1 cellular context compared by ENCODE assay signal in the genomic region with DNA sequence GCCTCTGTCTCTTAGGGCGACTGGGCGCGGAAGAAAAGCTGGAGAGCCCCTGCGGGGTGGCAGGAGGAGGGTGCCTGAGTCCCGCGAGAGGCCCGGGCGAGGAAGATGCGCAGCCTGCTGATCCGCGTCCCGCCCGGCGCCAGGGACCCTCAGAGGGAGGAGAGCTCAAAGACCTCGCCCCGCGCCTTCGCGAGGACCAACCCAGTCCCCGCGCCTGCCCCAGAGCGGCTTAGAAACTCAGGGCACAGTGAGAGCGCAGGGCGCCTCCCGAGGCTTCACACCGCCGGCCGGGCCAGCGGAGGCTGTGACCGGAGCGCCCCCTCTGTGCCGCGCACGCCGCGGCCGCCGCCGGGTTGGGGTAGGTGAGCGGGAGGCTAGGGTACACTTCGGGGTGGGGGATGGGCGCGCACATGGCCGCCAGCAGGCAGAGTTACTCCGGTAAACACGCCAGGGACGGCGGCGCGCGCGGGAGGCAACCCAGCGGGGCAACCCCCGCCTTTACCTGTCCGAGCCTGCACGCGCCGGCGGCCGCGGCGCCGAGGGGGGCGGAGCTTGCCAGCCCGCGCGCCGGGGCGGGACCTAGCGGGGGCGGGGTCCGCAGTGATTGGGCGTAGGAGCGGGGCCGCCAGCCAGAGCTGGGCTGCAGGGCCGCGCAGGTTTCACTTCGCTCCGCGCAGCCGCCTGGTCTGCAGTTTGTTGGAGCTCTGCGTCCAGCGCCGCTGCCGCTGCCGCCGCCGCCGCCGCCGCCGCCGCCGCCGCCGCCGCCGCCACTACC.
TF ChIP-seq lines count a peak whose summit lies in the region.

A gene with protein sequence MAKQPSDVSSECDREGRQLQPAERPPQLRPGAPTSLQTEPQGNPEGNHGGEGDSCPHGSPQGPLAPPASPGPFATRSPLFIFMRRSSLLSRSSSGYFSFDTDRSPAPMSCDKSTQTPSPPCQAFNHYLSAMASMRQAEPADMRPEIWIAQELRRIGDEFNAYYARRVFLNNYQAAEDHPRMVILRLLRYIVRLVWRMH (plus strand): TSS at position 662 of the 775 bp plus-strand sequence. CDS start 2,832 bp downstream, outside the sequence.

TF ChIP-seq in HepG2, 621 proteins besides CTCF, POLR2A, EP300 and RAD21 (continued from another document and continues in another):
- TF ChIP-seq, protein P1, sequence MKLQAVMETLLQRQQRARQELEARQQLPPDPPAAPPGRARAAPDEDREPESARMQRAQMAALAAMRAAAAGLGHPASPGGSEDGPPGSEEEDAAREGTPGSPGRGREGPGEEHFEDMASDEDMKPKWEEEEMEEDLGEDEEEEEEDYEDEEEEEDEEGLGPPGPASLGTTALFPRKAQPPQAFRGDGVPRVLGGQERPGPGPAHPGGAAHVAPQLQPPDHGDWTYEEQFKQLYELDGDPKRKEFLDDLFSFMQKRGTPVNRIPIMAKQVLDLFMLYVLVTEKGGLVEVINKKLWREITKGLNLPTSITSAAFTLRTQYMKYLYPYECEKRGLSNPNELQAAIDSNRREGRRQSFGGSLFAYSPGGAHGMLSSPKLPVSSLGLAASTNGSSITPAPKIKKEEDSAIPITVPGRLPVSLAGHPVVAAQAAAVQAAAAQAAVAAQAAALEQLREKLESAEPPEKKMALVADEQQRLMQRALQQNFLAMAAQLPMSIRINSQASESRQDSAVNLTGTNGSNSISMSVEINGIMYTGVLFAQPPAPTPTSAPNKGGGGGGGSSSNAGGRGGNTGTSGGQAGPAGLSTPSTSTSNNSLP (IDR thresholded peaks at IDR 0.05; ENCODE audit: low read depth, low read length), result no peak
- TF ChIP-seq, protein P2, sequence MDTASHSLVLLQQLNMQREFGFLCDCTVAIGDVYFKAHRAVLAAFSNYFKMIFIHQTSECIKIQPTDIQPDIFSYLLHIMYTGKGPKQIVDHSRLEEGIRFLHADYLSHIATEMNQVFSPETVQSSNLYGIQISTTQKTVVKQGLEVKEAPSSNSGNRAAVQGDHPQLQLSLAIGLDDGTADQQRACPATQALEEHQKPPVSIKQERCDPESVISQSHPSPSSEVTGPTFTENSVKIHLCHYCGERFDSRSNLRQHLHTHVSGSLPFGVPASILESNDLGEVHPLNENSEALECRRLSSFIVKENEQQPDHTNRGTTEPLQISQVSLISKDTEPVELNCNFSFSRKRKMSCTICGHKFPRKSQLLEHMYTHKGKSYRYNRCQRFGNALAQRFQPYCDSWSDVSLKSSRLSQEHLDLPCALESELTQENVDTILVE (CRISPR knock-in tag; IDR thresholded peaks at IDR 0.05), result peak; percentile 96; the same call in 1 of the 2 replicates
- TF ChIP-seq AKAP8 (CRISPR knock-in tag; IDR thresholded peaks at IDR 0.05), result 0 out of 2 replicates have a peak, but pooled peaks have one; percentile 18
- TF ChIP-seq, protein P3, sequence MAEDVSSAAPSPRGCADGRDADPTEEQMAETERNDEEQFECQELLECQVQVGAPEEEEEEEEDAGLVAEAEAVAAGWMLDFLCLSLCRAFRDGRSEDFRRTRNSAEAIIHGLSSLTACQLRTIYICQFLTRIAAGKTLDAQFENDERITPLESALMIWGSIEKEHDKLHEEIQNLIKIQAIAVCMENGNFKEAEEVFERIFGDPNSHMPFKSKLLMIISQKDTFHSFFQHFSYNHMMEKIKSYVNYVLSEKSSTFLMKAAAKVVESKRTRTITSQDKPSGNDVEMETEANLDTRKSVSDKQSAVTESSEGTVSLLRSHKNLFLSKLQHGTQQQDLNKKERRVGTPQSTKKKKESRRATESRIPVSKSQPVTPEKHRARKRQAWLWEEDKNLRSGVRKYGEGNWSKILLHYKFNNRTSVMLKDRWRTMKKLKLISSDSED (CRISPR knock-in tag; IDR thresholded peaks at IDR 0.05), result 0 out of 2 replicates have a peak, but pooled peaks have one; percentile 44
- TF ChIP-seq, protein P4, sequence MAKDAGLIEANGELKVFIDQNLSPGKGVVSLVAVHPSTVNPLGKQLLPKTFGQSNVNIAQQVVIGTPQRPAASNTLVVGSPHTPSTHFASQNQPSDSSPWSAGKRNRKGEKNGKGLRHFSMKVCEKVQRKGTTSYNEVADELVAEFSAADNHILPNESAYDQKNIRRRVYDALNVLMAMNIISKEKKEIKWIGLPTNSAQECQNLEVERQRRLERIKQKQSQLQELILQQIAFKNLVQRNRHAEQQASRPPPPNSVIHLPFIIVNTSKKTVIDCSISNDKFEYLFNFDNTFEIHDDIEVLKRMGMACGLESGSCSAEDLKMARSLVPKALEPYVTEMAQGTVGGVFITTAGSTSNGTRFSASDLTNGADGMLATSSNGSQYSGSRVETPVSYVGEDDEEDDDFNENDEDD (CRISPR knock-in tag; IDR thresholded peaks at IDR 0.05; ENCODE audit: borderline replicate concordance), result peak; percentile 96
- no peak for TF ChIP-seq JARID2 (CRISPR knock-in tag; IDR thresholded peaks at IDR 0.05; ENCODE audit: insufficient replicate concordance)
- TF ChIP-seq ZNF205 (CRISPR knock-in tag; IDR thresholded peaks at IDR 0.05), result peak; percentile 93
- no peak for TF ChIP-seq ZNF780A (CRISPR knock-in tag; IDR thresholded peaks at IDR 0.05)
- peak; percentile 40; the same call in 1 of the 2 replicates for TF ChIP-seq ELF1 (CRISPR knock-in tag; IDR thresholded peaks at IDR 0.05)
- peak; percentile 96; the same call in 1 of the 2 replicates for TF ChIP-seq ZNF761 (CRISPR knock-in tag; conservative IDR thresholded peaks at IDR 0.05)
- peak; percentile 92 for TF ChIP-seq IRX3 (CRISPR knock-in tag; IDR thresholded peaks at IDR 0.05; ENCODE audit: borderline replicate concordance, low read depth)
- no peak for TF ChIP-seq TCF7L2 (IDR thresholded peaks at IDR 0.05; ENCODE audit: low read depth, low read length)
- TF ChIP-seq, protein P5, sequence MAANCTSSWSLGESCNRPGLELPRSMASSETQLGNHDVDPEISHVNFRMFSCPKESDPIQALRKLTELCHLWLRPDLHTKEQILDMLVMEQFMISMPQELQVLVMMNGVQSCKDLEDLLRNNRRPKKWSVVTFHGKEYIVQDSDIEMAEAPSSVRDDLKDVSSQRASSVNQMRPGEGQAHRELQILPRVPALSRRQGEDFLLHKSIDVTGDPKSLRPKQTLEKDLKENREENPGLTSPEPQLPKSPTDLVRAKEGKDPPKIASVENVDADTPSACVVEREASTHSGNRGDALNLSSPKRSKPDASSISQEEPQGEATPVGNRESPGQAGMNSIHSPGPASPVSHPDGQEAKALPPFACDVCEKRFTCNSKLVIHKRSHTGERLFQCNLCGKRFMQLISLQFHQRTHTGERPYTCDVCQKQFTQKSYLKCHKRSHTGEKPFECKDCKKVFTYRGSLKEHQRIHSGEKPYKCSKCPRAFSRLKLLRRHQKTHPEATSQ (CRISPR knock-in tag; IDR thresholded peaks at IDR 0.05; ENCODE audit: borderline replicate concordance), result peak; percentile 94
- TF ChIP-seq TAF1 (CRISPR knock-in tag; IDR thresholded peaks at IDR 0.05), result peak; percentile 96
- TF ChIP-seq, protein P6, sequence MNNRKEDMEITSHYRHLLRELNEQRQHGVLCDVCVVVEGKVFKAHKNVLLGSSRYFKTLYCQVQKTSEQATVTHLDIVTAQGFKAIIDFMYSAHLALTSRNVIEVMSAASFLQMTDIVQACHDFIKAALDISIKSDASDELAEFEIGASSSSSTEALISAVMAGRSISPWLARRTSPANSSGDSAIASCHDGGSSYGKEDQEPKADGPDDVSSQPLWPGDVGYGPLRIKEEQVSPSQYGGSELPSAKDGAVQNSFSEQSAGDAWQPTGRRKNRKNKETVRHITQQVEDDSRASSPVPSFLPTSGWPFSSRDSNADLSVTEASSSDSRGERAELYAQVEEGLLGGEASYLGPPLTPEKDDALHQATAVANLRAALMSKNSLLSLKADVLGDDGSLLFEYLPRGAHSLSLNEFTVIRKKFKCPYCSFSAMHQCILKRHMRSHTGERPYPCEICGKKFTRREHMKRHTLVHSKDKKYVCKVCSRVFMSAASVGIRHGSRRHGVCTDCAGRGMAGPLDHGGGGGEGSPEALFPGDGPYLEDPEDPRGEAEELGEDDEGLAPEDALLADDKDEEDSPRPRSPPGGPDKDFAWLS (CRISPR knock-in tag; IDR thresholded peaks at IDR 0.05; ENCODE audit: borderline replicate concordance), result no peak
- TF ChIP-seq, protein P7, sequence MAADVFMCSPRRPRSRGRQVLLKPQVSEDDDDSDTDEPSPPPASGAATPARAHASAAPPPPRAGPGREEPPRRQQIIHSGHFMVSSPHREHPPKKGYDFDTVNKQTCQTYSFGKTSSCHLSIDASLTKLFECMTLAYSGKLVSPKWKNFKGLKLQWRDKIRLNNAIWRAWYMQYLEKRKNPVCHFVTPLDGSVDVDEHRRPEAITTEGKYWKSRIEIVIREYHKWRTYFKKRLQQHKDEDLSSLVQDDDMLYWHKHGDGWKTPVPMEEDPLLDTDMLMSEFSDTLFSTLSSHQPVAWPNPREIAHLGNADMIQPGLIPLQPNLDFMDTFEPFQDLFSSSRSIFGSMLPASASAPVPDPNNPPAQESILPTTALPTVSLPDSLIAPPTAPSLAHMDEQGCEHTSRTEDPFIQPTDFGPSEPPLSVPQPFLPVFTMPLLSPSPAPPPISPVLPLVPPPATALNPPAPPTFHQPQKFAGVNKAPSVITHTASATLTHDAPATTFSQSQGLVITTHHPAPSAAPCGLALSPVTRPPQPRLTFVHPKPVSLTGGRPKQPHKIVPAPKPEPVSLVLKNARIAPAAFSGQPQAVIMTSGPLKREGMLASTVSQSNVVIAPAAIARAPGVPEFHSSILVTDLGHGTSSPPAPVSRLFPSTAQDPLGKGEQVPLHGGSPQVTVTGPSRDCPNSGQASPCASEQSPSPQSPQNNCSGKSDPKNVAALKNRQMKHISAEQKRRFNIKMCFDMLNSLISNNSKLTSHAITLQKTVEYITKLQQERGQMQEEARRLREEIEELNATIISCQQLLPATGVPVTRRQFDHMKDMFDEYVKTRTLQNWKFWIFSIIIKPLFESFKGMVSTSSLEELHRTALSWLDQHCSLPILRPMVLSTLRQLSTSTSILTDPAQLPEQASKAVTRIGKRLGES (CRISPR knock-in tag; IDR thresholded peaks at IDR 0.05; ENCODE audit: borderline replicate concordance), result 0 out of 2 replicates have a peak, but pooled peaks have one; percentile 7
- peak; percentile 96 for TF ChIP-seq BORCS8-MEF2B (CRISPR knock-in tag; IDR thresholded peaks at IDR 0.05)
- TF ChIP-seq CCDC6 (CRISPR knock-in tag; IDR thresholded peaks at IDR 0.05), result peak; percentile 99
- TF ChIP-seq, protein P8, sequence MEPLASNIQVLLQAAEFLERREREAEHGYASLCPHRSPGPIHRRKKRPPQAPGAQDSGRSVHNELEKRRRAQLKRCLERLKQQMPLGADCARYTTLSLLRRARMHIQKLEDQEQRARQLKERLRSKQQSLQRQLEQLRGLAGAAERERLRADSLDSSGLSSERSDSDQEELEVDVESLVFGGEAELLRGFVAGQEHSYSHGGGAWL (CRISPR knock-in tag; IDR thresholded peaks at IDR 0.05), result peak; percentile 89; the same call in 1 of the 2 replicates
- peak; percentile 99 for TF ChIP-seq ZNF678 (CRISPR knock-in tag; IDR thresholded peaks at IDR 0.05)
- TF ChIP-seq, protein P9, sequence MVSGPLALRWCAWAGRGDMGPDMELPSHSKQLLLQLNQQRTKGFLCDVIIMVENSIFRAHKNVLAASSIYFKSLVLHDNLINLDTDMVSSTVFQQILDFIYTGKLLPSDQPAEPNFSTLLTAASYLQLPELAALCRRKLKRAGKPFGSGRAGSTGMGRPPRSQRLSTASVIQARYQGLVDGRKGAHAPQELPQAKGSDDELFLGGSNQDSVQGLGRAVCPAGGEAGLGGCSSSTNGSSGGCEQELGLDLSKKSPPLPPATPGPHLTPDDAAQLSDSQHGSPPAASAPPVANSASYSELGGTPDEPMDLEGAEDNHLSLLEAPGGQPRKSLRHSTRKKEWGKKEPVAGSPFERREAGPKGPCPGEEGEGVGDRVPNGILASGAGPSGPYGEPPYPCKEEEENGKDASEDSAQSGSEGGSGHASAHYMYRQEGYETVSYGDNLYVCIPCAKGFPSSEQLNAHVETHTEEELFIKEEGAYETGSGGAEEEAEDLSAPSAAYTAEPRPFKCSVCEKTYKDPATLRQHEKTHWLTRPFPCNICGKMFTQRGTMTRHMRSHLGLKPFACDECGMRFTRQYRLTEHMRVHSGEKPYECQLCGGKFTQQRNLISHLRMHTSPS (CRISPR knock-in tag; IDR thresholded peaks at IDR 0.05; ENCODE audit: low read depth), result peak; percentile 88
- no peak; the same call in none of the 2 replicates for TF ChIP-seq CENPT (CRISPR knock-in tag; IDR thresholded peaks at IDR 0.05; ENCODE audit: low read depth)
- TF ChIP-seq, protein P10, sequence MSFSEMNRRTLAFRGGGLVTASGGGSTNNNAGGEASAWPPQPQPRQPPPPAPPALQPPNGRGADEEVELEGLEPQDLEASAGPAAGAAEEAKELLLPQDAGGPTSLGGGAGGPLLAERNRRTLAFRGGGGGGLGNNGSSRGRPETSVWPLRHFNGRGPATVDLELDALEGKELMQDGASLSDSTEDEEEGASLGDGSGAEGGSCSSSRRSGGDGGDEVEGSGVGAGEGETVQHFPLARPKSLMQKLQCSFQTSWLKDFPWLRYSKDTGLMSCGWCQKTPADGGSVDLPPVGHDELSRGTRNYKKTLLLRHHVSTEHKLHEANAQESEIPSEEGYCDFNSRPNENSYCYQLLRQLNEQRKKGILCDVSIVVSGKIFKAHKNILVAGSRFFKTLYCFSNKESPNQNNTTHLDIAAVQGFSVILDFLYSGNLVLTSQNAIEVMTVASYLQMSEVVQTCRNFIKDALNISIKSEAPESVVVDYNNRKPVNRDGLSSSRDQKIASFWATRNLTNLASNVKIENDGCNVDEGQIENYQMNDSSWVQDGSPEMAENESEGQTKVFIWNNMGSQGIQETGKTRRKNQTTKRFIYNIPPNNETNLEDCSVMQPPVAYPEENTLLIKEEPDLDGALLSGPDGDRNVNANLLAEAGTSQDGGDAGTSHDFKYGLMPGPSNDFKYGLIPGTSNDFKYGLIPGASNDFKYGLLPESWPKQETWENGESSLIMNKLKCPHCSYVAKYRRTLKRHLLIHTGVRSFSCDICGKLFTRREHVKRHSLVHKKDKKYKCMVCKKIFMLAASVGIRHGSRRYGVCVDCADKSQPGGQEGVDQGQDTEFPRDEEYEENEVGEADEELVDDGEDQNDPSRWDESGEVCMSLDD (CRISPR knock-in tag; IDR thresholded peaks at IDR 0.05; ENCODE audit: borderline replicate concordance), result peak; percentile 34; the same call in 1 of the 2 replicates
- TF ChIP-seq NFYB (CRISPR knock-in tag; IDR thresholded peaks at IDR 0.05), result peak; percentile 68; the same call in 1 of the 2 replicates
- TF ChIP-seq, protein P11, sequence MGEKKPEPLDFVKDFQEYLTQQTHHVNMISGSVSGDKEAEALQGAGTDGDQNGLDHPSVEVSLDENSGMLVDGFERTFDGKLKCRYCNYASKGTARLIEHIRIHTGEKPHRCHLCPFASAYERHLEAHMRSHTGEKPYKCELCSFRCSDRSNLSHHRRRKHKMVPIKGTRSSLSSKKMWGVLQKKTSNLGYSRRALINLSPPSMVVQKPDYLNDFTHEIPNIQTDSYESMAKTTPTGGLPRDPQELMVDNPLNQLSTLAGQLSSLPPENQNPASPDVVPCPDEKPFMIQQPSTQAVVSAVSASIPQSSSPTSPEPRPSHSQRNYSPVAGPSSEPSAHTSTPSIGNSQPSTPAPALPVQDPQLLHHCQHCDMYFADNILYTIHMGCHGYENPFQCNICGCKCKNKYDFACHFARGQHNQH (CRISPR knock-in tag; IDR thresholded peaks at IDR 0.05), result peak; percentile 92
- TF ChIP-seq ZNF841 (CRISPR knock-in tag; IDR thresholded peaks at IDR 0.05; ENCODE audit: borderline replicate concordance), result peak; percentile 31; the same call in 1 of the 2 replicates
- TF ChIP-seq ZNF121 (CRISPR knock-in tag; IDR thresholded peaks at IDR 0.05), result peak; percentile 66; the same call in 1 of the 2 replicates
- TF ChIP-seq ZNF615 (CRISPR knock-in tag; IDR thresholded peaks at IDR 0.05; ENCODE audit: borderline replicate concordance), result peak; percentile 93; the same call in 1 of the 2 replicates
- peak; percentile 84; the same call in 1 of the 2 replicates for TF ChIP-seq ZNF720 (CRISPR knock-in tag; IDR thresholded peaks at IDR 0.05)
- TF ChIP-seq RCOR2 (CRISPR knock-in tag; IDR thresholded peaks at IDR 0.05), result no peak; the same call in 1 of the 2 replicates
- TF ChIP-seq ZIK1 (CRISPR knock-in tag; IDR thresholded peaks at IDR 0.05; ENCODE audit: borderline replicate concordance, low read depth), result peak; percentile 96
- TF ChIP-seq TBL1XR1 (IDR thresholded peaks at IDR 0.05; ENCODE audit: borderline replicate concordance, low read length, partially characterized antibody), result peak; percentile 65
- TF ChIP-seq KDM6A (CRISPR knock-in tag; IDR thresholded peaks at IDR 0.05; ENCODE audit: low read depth), result 0 out of 2 replicates have a peak, but pooled peaks have one; percentile 23
